Comparison of ENCODE assay signal across 1 cellular context in genomic region chr6:3139090-3139903, GRCh38.
TF ChIP-seq lines count a peak whose summit lies in the region.

No MANE protein-coding gene starts in this region.

TF ChIP-seq in HepG2, 621 proteins besides CTCF, POLR2A, EP300 and RAD21 (continued from another document and continues in another):
- TF ChIP-seq MLXIP (CRISPR knock-in tag; IDR thresholded peaks at IDR 0.05; ENCODE audit: borderline replicate concordance) (0 out of 2 replicates have a peak, but pooled peaks have one; percentile 44), REPIN1 (CRISPR knock-in tag; IDR thresholded peaks at IDR 0.05; ENCODE audit: borderline replicate concordance, low read depth) (peak; percentile 91), CEBPZ (IDR thresholded peaks at IDR 0.05; ENCODE audit: low read length) (no peak), ZNF710 (CRISPR knock-in tag; IDR thresholded peaks at IDR 0.05; ENCODE audit: borderline replicate concordance) (peak; percentile 42; the same call in 1 of the 2 replicates), ZIK1 (CRISPR knock-in tag; IDR thresholded peaks at IDR 0.05; ENCODE audit: borderline replicate concordance, low read depth) (no peak), PRMT3 (CRISPR knock-in tag; IDR thresholded peaks at IDR 0.05; ENCODE audit: borderline replicate concordance, low read depth) (peak; percentile 75; the same call in 1 of the 2 replicates), TRIM24 (CRISPR knock-in tag; IDR thresholded peaks at IDR 0.05) (no peak), FOXA3 (CRISPR knock-in tag; IDR thresholded peaks at IDR 0.05) (peak; percentile 100), KLF13 (CRISPR knock-in tag; IDR thresholded peaks at IDR 0.05) (no peak), HCFC1 (IDR thresholded peaks at IDR 0.05; ENCODE audit: low read depth, low read length) (no peak), ZNF10 (CRISPR knock-in tag; IDR thresholded peaks at IDR 0.05; ENCODE audit: borderline replicate concordance, low read depth) (no peak), MLX (CRISPR knock-in tag; IDR thresholded peaks at IDR 0.05) (peak; percentile 99), JUN (CRISPR knock-in tag; IDR thresholded peaks at IDR 0.05) (peak; percentile 60), PAWR (CRISPR knock-in tag; IDR thresholded peaks at IDR 0.05; ENCODE audit: borderline replicate concordance) (no peak), NFE2L1 (CRISPR knock-in tag; IDR thresholded peaks at IDR 0.05; ENCODE audit: borderline replicate concordance) (no peak), ZNF253 (CRISPR knock-in tag; IDR thresholded peaks at IDR 0.05; ENCODE audit: borderline replicate concordance) (no peak), FOXC1 (CRISPR knock-in tag; IDR thresholded peaks at IDR 0.05; ENCODE audit: borderline replicate concordance) (no peak), TCF12 (IDR thresholded peaks at IDR 0.05) (no peak), TCF12 (CRISPR knock-in tag; IDR thresholded peaks at IDR 0.05) (no peak), SOX5 (CRISPR knock-in tag; IDR thresholded peaks at IDR 0.05; ENCODE audit: borderline replicate concordance) (peak; percentile 89; the same call in 1 of the 2 replicates), NFYB (CRISPR knock-in tag; IDR thresholded peaks at IDR 0.05) (no peak; the same call in 1 of the 2 replicates), ZNF619 (CRISPR knock-in tag; IDR thresholded peaks at IDR 0.05) (no peak), RBM22 (optimal IDR thresholded peaks at IDR 0.05; ENCODE audit: low read length) (no peak), ZNF75D (CRISPR knock-in tag; IDR thresholded peaks at IDR 0.05; ENCODE audit: borderline replicate concordance) (no peak), ZKSCAN8 (CRISPR knock-in tag; IDR thresholded peaks at IDR 0.05; ENCODE audit: borderline replicate concordance) (peak; percentile 80; the same call in 1 of the 2 replicates), CBFB (CRISPR knock-in tag; IDR thresholded peaks at IDR 0.05) (0 out of 2 replicates have a peak, but pooled peaks have one; percentile 44), SP2 (CRISPR knock-in tag; IDR thresholded peaks at IDR 0.05) (no peak), MBNL3 (CRISPR knock-in tag; conservative IDR thresholded peaks at IDR 0.05) (0 out of 2 replicates have a peak, but pooled peaks have one; percentile 17), SMAD9 (CRISPR knock-in tag; IDR thresholded peaks at IDR 0.05) (no peak), ZNF724P (CRISPR knock-in tag; IDR thresholded peaks at IDR 0.05; ENCODE audit: borderline replicate concordance) (no peak), FIP1L1 (IDR thresholded peaks at IDR 0.05; ENCODE audit: borderline replicate concordance, insufficient read depth, low read depth, low read length) (no peak), ZNF672 (CRISPR knock-in tag; IDR thresholded peaks at IDR 0.05) (no peak), NFIB (CRISPR knock-in tag; IDR thresholded peaks at IDR 0.05; ENCODE audit: borderline replicate concordance) (no peak)
- TF ChIP-seq, protein P1, sequence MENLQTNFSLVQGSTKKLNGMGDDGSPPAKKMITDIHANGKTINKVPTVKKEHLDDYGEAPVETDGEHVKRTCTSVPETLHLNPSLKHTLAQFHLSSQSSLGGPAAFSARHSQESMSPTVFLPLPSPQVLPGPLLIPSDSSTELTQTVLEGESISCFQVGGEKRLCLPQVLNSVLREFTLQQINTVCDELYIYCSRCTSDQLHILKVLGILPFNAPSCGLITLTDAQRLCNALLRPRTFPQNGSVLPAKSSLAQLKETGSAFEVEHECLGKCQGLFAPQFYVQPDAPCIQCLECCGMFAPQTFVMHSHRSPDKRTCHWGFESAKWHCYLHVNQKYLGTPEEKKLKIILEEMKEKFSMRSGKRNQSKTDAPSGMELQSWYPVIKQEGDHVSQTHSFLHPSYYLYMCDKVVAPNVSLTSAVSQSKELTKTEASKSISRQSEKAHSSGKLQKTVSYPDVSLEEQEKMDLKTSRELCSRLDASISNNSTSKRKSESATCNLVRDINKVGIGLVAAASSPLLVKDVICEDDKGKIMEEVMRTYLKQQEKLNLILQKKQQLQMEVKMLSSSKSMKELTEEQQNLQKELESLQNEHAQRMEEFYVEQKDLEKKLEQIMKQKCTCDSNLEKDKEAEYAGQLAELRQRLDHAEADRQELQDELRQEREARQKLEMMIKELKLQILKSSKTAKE (CRISPR knock-in tag; IDR thresholded peaks at IDR 0.05; ENCODE audit: borderline replicate concordance): no peak
- TF ChIP-seq, protein P2, sequence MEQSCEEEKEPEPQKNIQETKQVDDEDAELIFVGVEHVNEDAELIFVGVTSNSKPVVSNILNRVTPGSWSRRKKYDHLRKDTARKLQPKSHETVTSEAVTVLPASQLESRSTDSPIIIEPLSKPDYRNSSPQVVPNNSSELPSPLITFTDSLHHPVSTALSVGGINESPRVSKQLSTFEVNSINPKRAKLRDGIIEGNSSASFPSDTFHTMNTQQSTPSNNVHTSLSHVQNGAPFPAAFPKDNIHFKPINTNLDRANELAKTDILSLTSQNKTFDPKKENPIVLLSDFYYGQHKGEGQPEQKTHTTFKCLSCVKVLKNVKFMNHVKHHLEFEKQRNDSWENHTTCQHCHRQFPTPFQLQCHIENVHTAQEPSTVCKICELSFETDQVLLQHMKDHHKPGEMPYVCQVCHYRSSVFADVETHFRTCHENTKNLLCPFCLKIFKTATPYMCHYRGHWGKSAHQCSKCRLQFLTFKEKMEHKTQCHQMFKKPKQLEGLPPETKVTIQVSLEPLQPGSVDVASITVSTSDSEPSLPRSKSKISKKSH (CRISPR knock-in tag; IDR thresholded peaks at IDR 0.05; ENCODE audit: borderline replicate concordance): peak; percentile 65; the same call in 1 of the 2 replicates
- TF ChIP-seq, protein P3, sequence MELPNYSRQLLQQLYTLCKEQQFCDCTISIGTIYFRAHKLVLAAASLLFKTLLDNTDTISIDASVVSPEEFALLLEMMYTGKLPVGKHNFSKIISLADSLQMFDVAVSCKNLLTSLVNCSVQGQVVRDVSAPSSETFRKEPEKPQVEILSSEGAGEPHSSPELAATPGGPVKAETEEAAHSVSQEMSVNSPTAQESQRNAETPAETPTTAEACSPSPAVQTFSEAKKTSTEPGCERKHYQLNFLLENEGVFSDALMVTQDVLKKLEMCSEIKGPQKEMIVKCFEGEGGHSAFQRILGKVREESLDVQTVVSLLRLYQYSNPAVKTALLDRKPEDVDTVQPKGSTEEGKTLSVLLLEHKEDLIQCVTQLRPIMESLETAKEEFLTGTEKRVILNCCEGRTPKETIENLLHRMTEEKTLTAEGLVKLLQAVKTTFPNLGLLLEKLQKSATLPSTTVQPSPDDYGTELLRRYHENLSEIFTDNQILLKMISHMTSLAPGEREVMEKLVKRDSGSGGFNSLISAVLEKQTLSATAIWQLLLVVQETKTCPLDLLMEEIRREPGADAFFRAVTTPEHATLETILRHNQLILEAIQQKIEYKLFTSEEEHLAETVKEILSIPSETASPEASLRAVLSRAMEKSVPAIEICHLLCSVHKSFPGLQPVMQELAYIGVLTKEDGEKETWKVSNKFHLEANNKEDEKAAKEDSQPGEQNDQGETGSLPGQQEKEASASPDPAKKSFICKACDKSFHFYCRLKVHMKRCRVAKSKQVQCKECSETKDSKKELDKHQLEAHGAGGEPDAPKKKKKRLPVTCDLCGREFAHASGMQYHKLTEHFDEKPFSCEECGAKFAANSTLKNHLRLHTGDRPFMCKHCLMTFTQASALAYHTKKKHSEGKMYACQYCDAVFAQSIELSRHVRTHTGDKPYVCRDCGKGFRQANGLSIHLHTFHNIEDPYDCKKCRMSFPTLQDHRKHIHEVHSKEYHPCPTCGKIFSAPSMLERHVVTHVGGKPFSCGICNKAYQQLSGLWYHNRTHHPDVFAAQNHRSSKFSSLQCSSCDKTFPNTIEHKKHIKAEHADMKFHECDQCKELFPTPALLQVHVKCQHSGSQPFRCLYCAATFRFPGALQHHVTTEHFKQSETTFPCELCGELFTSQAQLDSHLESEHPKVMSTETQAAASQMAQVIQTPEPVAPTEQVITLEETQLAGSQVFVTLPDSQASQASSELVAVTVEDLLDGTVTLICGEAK (IDR thresholded peaks at IDR 0.05): no peak
- TF ChIP-seq, protein P3 (CRISPR knock-in tag; IDR thresholded peaks at IDR 0.05): peak; percentile 62
- TF ChIP-seq, protein P4, sequence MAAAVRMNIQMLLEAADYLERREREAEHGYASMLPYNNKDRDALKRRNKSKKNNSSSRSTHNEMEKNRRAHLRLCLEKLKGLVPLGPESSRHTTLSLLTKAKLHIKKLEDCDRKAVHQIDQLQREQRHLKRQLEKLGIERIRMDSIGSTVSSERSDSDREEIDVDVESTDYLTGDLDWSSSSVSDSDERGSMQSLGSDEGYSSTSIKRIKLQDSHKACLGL (CRISPR knock-in tag; IDR thresholded peaks at IDR 0.05): no peak; the same call in 1 of the 2 replicates
